Comparison of ENCODE assay signal across 25 cellular contexts in the genomic region with DNA sequence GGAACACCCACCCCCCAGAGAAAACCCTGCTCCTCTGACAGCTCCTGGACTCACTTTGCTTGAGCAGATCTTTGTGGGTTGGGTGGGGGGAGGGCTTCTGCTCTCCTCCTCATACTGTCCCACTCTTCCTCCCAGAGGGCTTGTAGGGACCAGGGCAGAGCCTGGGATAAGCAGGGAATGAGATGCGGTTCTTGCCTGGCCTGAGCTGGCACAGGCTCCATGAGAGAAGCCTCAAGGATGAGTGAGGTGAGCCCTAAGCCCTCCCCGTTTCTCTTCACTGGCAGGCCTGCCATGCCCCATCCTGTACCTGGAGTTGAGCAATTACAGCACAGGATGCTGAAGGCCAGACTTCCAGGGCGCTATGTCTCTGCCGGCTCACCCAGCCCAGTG.
DNase-seq lines count a peak whose midpoint lies in the region; ATAC-seq and TF ChIP-seq lines count a peak whose summit lies in the region.
"Had no signal": no experiment of that assay in that cellular context is flagged by ENCODE, and none has a peak within 500 bp of the region (broad histone marks: within the 10 kb centered on the region; RNA-seq: fewer than 3 reads in every experiment).

No MANE protein-coding gene starts in this region.

- peaks cover 8% of the 10 kb centered on the region for H3K27me3 Mint-ChIP-seq in nephron (ENCODE audit: low read depth)
- H3K27me3 Mint-ChIP-seq: activated naive CD8-positive, alpha-beta T cell treated with anti-CD3 and anti-CD28 coated beads for 36 hours; central memory CD8-positive, alpha-beta T cell had no signal

- H3K27ac Mint-ChIP-seq in nephron = peak overlapping the region; percentile 73 to 77 (median 75)
- H3K27ac Mint-ChIP-seq: activated CD8-positive, alpha-beta T cell treated with anti-CD3 and anti-CD28 coated beads, Interleukin-2, amount 10 ng/mL, durations not matched to agents 7 days and 5 days; activated naive CD8-positive, alpha-beta T cell treated with anti-CD3 and anti-CD28 coated beads for 36 hours; T-helper 1 cell treated with Interleukin-12 subunit alpha and Interleukin-12 subunit beta and Interleukin-4 antibody, amounts not matched to agents 30 μg/mL and 1 μg/mL, for 36 hours had no signal

- CTCF ChIA-PET in mammary epithelial cell (lab: Charles Lee; ENCODE audit: low non-redundant PET) = no interaction called here

- H3K36me3 Mint-ChIP-seq in nephron (ENCODE audit: low read depth) = peaks cover 11% of the 10 kb centered on the region
- H3K36me3 Mint-ChIP-seq: activated naive CD8-positive, alpha-beta T cell treated with anti-CD3 and anti-CD28 coated beads for 36 hours had no signal

- peaks cover 12% of the 10 kb centered on the region for H3K9me3 Mint-ChIP-seq in nephron

- dilution Hi-C loops in mammary epithelial cell (cut with HindIII; ENCODE audit: low sequenced_read_pairs) = no loop called here

- in situ Hi-C loops in mammary epithelial cell (cut with MboI; ENCODE audit: low sequenced_read_pairs in 2 of 2) = no loop called here

- no peaks in the 10 kb centered on the region for H4K20me1 ChIP-seq in mammary epithelial cell (ENCODE audit: insufficient read depth, low read length)

- intact Hi-C loops in Right ventricle myocardium inferior (cut with DNase I) = no loop called here
- intact Hi-C loops in Right ventricle myocardium superior (cut with DNase I) = no loop called here
- intact Hi-C loops in mammary epithelial cell (cut with micrococcal nuclease) = no loop called here
- intact Hi-C loops in aorta (cut with DNase I) = no loop called here

- no peak overlapping the region for H2AFZ ChIP-seq in mammary epithelial cell (ENCODE audit: low read depth, low read length)
- H2AFZ ChIP-seq: parathyroid adenoma had no signal

- H3K27me3 ChIP-seq in mammary epithelial cell (ENCODE audit: insufficient read depth, low read length) = peaks cover 2% of the 10 kb centered on the region
- no peaks in the 10 kb centered on the region for H3K27me3 ChIP-seq in aorta (ENCODE audit: control insufficient read depth in 1 of 2, insufficient read depth in 2 of 2, low read length in 1 of 2)

- H3K4me2 ChIP-seq in mammary epithelial cell (ENCODE audit: insufficient read depth, low read depth, low read length) = peak overlapping the region; percentile 26

- H3K4me3 ChIP-seq in mammary epithelial cell (replicated peaks in 1 of 3; ENCODE audit: insufficient read depth in 1 of 3, low read depth in 2 of 3, low read length in 3 of 3) = no peak overlapping the region
- no peak overlapping the region for H3K4me3 ChIP-seq in aorta (ENCODE audit: low read length in 2 of 2)
- H3K4me3 ChIP-seq: spleen, thoracic aorta had no signal

- H3K4me1 Mint-ChIP-seq in nephron = peaks cover 26% of the 10 kb centered on the region
- H3K4me1 Mint-ChIP-seq: activated naive CD8-positive, alpha-beta T cell treated with anti-CD3 and anti-CD28 coated beads for 36 hours; central memory CD8-positive, alpha-beta T cell had no signal

- 0% methylated on average over 1 of the region's 4 CpGs for WGBS in mammary epithelial cell (ENCODE audit: low coverage, missing lambda C conversion rate)
- WGBS in aorta, 2 donors = 83 to 85% methylated on average over 4 of the region's 4 CpGs

- ATAC-seq in Right ventricle myocardium inferior (peak; percentile 15), Right ventricle myocardium superior (ENCODE audit: poor library complexity) (no peak), aorta (ENCODE audit: low FRiP score) (peak; percentile 35), HG03460 (IDR thresholded peaks at IDR 0.05; ENCODE audit: unreplicated experiment) (no peak)
- ATAC-seq: activated CD8-positive, alpha-beta T cell treated with anti-CD3 and anti-CD28 coated beads, Interleukin-2, amount 10 ng/mL, durations not matched to agents 7 days and 5 days had no signal

- peak overlapping the region in 1 of 3 experiments; percentile 17 for H3K4me3 Mint-ChIP-seq in nephron
- H3K4me3 Mint-ChIP-seq: activated CD8-positive, alpha-beta T cell treated with anti-CD3 and anti-CD28 coated beads, Interleukin-2, amount 10 ng/mL, durations not matched to agents 7 days and 5 days; activated naive CD8-positive, alpha-beta T cell treated with anti-CD3 and anti-CD28 coated beads for 36 hours; central memory CD8-positive, alpha-beta T cell; T-helper 1 cell treated with Interleukin-12 subunit alpha and Interleukin-12 subunit beta and Interleukin-4 antibody, amounts not matched to agents 30 μg/mL and 1 μg/mL, for 36 hours had no signal

- no peak for TF ChIP-seq CTCF in mammary epithelial cell (conservative IDR thresholded peaks at IDR 0.05 in 1 of 2, IDR thresholded peaks at IDR 0.05 in 1 of 2; ENCODE audit: extremely low read depth in 1 of 2, insufficient read depth in 1 of 2, low read depth in 1 of 2, low read length in 2 of 2)
- no peak for TF ChIP-seq CTCF in nephron (IDR thresholded peaks at IDR 0.05; ENCODE audit: unreplicated experiment in 3 of 3)

- no peak overlapping the region for H3K9ac ChIP-seq in mammary epithelial cell (ENCODE audit: insufficient read depth, low read length)
- H3K9ac ChIP-seq: parathyroid adenoma had no signal

- H3K9me3 ChIP-seq in mammary epithelial cell (replicated peaks; ENCODE audit: insufficient read depth, low read length) = no peaks in the 10 kb centered on the region
- no peaks in the 10 kb centered on the region for H3K9me3 ChIP-seq in aorta (ENCODE audit: control insufficient read depth, low read length)
- H3K9me3 ChIP-seq: thoracic aorta had no signal

- DNase-seq in Right ventricle myocardium inferior (ENCODE audit: missing footprints) = no peak
- DNase-seq in Right ventricle myocardium superior = no peak
- DNase-seq in mammary epithelial cell = peak; percentile 5
- no peak for DNase-seq in aorta
- no peak for DNase-seq in SW480 (ENCODE audit: low spot score)
- no peak for DNase-seq in putamen (ENCODE audit: low spot score)
- DNase-seq: activated CD8-positive, alpha-beta T cell treated with anti-CD3 and anti-CD28 coated beads, Interleukin-2, amount 10 ng/mL, durations not matched to agents 7 days and 5 days; activated naive CD8-positive, alpha-beta T cell treated with anti-CD3 and anti-CD28 coated beads for 36 hours; activated T-cell treated with anti-CD3 and anti-CD28 coated beads, Interleukin-2, amount 50 U/mL, for 48 hours; DMS 273 treated with DMSO at 0.1 percent for 48 hours; effector memory CD4-positive, alpha-beta T cell; Karpas-422; left cardiac atrium; NCI-H1417 treated with DMSO at 0.1 percent for 48 hours; NCI-H2171 treated with DMSO at 0.1 percent for 48 hours; NCI-H774; spleen had no signal

- H3K4me1 ChIP-seq in mammary epithelial cell (ENCODE audit: insufficient read depth, low read length) = peaks cover 16% of the 10 kb centered on the region
- no peaks in the 10 kb centered on the region for H3K4me1 ChIP-seq in aorta (ENCODE audit: control insufficient read depth in 1 of 2, insufficient read depth in 2 of 2, low read length in 2 of 2)
- H3K4me1 ChIP-seq: parathyroid adenoma, spleen had no signal

- no peaks in the 10 kb centered on the region for H3K79me2 ChIP-seq in mammary epithelial cell (ENCODE audit: insufficient read depth, low read length)
- H3K79me2 ChIP-seq: parathyroid adenoma had no signal

- no TSS peak for BruUV-seq in mammary epithelial cell (replicated peaks; lab: Mats Ljungman, UMichigan)

- H3K27ac ChIP-seq in mammary epithelial cell (ENCODE audit: insufficient read depth, low read depth, low read length) = no peak overlapping the region
- no peak overlapping the region for H3K27ac ChIP-seq in aorta (ENCODE audit: low read depth in 1 of 2, low read length in 2 of 2)
- H3K27ac ChIP-seq: 22Rv1, C4-2B, parathyroid adenoma, spleen, thoracic aorta had no signal

- H3K36me3 ChIP-seq in mammary epithelial cell (ENCODE audit: insufficient read depth, low read length) (no peaks in the 10 kb centered on the region), aorta (ENCODE audit: control insufficient read depth in 1 of 2, insufficient read depth in 2 of 2, low read length in 1 of 2) (no peaks in the 10 kb centered on the region)
- H3K36me3 ChIP-seq: spleen, thoracic aorta had no signal

Comparison
In these comparisons a context has a peak if more than half of its experiments do, and no peak if none do; other contexts are left out.
1. ATAC-seq: peak in Right ventricle myocardium inferior (single experiment) and aorta (single experiment); none in Right ventricle myocardium superior (single experiment) and HG03460 (single experiment).